In the genomic region with DNA sequence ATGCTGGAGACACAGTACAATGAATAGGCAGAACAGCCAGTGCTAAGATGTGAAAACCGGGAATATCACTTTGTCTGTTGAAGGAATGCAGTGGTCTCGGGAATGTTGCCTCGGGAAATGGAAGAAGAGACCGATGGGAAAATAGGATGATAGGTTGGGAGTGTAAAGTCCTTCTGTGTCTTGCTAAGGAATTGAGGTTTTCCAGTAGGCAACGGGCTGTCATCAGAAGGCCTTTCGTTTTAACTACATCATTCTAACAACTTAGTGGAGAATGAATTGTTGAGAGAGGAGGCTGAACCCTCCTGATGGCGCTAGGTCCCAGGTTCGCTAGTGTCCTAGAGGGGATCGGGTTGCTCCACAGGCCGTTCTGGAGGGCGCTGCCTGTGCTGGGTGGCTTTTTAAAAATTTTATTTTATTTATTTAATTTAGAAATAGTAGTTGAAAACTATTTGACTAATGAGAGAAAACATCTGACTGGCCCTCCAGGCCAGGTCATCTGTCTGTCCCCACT, we compare ENCODE assay signal across 8 cellular contexts. TPM values are rescaled to one million over a fixed set of nuclear protein-coding genes. Genes with fewer than 3 reads are reported as not detected.
DNase-seq lines count a peak whose midpoint lies in the region; ATAC-seq and TF ChIP-seq lines count a peak whose summit lies in the region.

No MANE protein-coding gene starts in this region.

- no TSS peak for BruUV-seq in A673 (replicated peaks; lab: Mats Ljungman, UMichigan)

- H3K4me3 ChIP-seq in A673 (ENCODE audit: low read depth, low read length, poor library complexity, severe bottlenecking) (peak overlapping the region; percentile 82), GM12864 (ENCODE audit: low read depth, low read length) (peak overlapping the region; percentile 92), epithelial cell of esophagus (ENCODE audit: low read length) (peak overlapping the region; percentile 76), osteoblast (ENCODE audit: insufficient read depth, low read length) (peak overlapping the region; percentile 86)

- H3K4me2 ChIP-seq in osteoblast (ENCODE audit: insufficient read depth, low read length) = peak overlapping the region; percentile 89

- peak overlapping the region; percentile 85 for H2AFZ ChIP-seq in osteoblast (ENCODE audit: low read length)

- POLR2A ChIA-PET in A673 (lab: Charles Lee; ENCODE audit: low non-redundant PET) = no interaction called here

- intact Hi-C loops in A673 (cut with micrococcal nuclease; ENCODE audit: unreplicated experiment) = no loop called here

- DNase-seq in A673 (ENCODE audit: low spot score) = peak; percentile 17
- no peak for DNase-seq in GM12864 (ENCODE audit: low read depth)
- peak; percentile 37 for DNase-seq in RKO (ENCODE audit: low spot score)
- DNase-seq in epithelial cell of esophagus (ENCODE audit: low read depth) = no peak
- DNase-seq in osteoblast (ENCODE audit: insufficient read length, low spot score, missing footprints) = no peak

- peaks cover 11% of the 10 kb centered on the region for H3K36me3 ChIP-seq in A673 (ENCODE audit: insufficient read depth, low read length, poor library complexity, severe bottlenecking)
- peaks cover 6% of the 10 kb centered on the region for H3K36me3 ChIP-seq in osteoblast (ENCODE audit: insufficient read depth, low read length)

- peaks cover 39% of the 10 kb centered on the region for H3K79me2 ChIP-seq in osteoblast (ENCODE audit: insufficient read depth, low read length)

- CTCF ChIA-PET in A673 (lab: Charles Lee) = interaction anchor here (0.6 to 1.2 kb wide), 2 partner anchors 299 to 886 kb away, joined by 3 to 4 read pairs; no protein-coding TSS in a partner anchor

- H3K9me3 ChIP-seq in A673 (ENCODE audit: low read depth, low read length, poor library complexity, severe bottlenecking) = no peaks in the 10 kb centered on the region
- H3K9me3 ChIP-seq in osteoblast (ENCODE audit: low read depth, low read length) = no peaks in the 10 kb centered on the region

- no peak for TF ChIP-seq CTCF in A673 (conservative IDR thresholded peaks at IDR 0.05; ENCODE audit: low read depth, low read length)
- TF ChIP-seq CTCF in GM12864 (IDR thresholded peaks at IDR 0.05; ENCODE audit: low read depth, low read length, missing control alignments) = no peak
- TF ChIP-seq CTCF in epithelial cell of esophagus (IDR thresholded peaks at IDR 0.05; ENCODE audit: insufficient read depth, low read depth, low read length, missing control alignments) = no peak
- no peak for TF ChIP-seq CTCF in osteoblast (IDR thresholded peaks at IDR 0.05; ENCODE audit: extremely low read depth, low read depth, low read length)

- H3K27me3 ChIP-seq in A673 (replicated peaks; ENCODE audit: insufficient read depth, low read depth, low read length, poor library complexity) (no peaks in the 10 kb centered on the region), osteoblast (ENCODE audit: insufficient read depth, low read length) (no peaks in the 10 kb centered on the region)

- H4K20me1 ChIP-seq in osteoblast (ENCODE audit: insufficient read depth, low read length) = no peaks in the 10 kb centered on the region

- H3K27ac ChIP-seq in A673 (ENCODE audit: low read depth, low read length, poor library complexity, severe bottlenecking) (peak overlapping the region; percentile 89), osteoblast (ENCODE audit: low read depth, low read length) (peak overlapping the region; percentile 53)

- no peaks in the 10 kb centered on the region for H3K4me1 ChIP-seq in A673 (ENCODE audit: insufficient read depth, low read length, poor library complexity, severe bottlenecking)
- H3K4me1 ChIP-seq in osteoblast (ENCODE audit: insufficient read depth, low read length) = peaks cover 6% of the 10 kb centered on the region

- no peak for ATAC-seq in GM19452 (IDR thresholded peaks at IDR 0.05; ENCODE audit: unreplicated experiment)
- ATAC-seq in HG02885 (IDR thresholded peaks at IDR 0.05; ENCODE audit: poor library complexity, unreplicated experiment) = no peak
- ATAC-seq in GM21447 (IDR thresholded peaks at IDR 0.05; ENCODE audit: unreplicated experiment) = no peak

RNA-seq across cellular contexts. Expression of a gene that starts 0.7 kb away (rescaled TPM):
- total RNA-seq in A673 (2021) (100 and 119 TPM in 2 replicates), osteoblast (39.4 and 43.6 TPM in 2 replicates)

RNA-seq across cellular contexts. Expression of a gene that starts 47.3 kb away (rescaled TPM):
- total RNA-seq in A673 (2021) (0.43 and 0.81 TPM in 2 replicates), osteoblast (0.36 and 0.59 TPM in 2 replicates)

Comparison
In these comparisons a context has a peak if more than half of its experiments do, and no peak if none do; other contexts are left out.
1. DNase-seq: peak in A673 (single experiment) and RKO (single experiment); none in GM12864 (single experiment), epithelial cell of esophagus (single experiment) and osteoblast (single experiment).
2. Peak in every context shown above with its lines, with median percentiles within 50 percentile points of each other: H3K4me3 ChIP-seq.